8 cellular contexts compared by ENCODE assay signal in the genomic region with DNA sequence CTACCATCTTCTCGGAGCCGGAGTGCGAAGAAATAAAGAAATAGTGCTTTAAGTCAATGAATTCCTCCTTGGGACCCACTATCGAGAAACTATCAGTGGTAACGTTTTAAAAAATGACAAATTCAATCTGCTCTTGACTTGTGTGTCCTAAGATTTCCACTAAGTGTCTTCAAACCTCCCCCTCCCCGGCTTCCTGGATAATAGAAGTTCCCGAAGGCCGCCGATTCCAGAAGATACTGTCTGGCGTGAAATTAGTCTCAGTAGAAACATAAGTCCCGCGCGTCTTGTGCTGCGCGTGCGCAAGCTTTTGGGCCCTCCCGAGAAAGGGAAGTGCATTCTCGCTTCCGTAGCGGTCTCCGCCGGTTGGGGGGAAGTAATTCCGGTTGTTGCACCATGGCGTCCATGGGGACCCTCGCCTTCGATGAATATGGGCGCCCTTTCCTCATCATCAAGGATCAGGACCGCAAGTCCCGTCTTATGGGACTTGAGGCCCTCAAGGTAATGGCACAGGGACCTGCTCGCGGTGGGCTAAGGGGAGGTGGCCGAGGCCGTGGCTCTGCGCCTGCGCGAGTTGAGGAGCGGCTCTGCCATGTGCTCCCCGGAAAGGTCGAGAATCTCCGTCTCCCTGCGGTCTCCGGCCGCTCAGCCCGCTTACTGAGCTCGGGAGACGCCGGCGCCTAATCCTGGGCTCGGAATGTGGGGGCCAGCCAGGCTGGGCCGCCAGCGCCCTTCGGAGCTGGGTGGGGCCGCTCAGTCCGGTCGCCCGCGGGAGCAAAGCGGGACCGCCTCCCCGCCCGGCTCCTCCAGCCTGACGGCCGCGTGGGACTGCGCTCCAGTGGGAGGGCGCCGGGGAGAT. TPM values are rescaled to one million over a fixed set of nuclear protein-coding genes. Genes with fewer than 3 reads are reported as not detected.
DNase-seq lines count a peak whose midpoint lies in the region; ATAC-seq and TF ChIP-seq lines count a peak whose summit lies in the region.

A gene (plus strand): TSS at position 333 of the 856 bp plus-strand sequence. CDS start 61 bp downstream, at position 394.

- TF ChIP-seq EP300 in transverse colon (IDR thresholded peaks at IDR 0.05; ENCODE audit: low read depth): no peak

- no peak for TF ChIP-seq CTCF in GM12865 (IDR thresholded peaks at IDR 0.05; ENCODE audit: insufficient read depth, low read depth, low read length, missing control alignments)
- no peak for TF ChIP-seq CTCF in transverse colon (IDR thresholded peaks at IDR 0.05)

- H4K8ac ChIP-seq in trophoblast cell (ENCODE audit: low read depth, low read length): peak within 1 kb of the TSS; percentile 98

- no peak within 1 kb of the TSS for H3K23ac ChIP-seq in trophoblast cell (ENCODE audit: low read length)

- peaks cover 13% of the 10 kb centered on the region for H3K79me1 ChIP-seq in trophoblast cell (ENCODE audit: low read length)

- peak within 1 kb of the TSS; percentile 82 for H2AK5ac ChIP-seq in trophoblast cell (ENCODE audit: low read length)

- peak within 1 kb of the TSS; percentile 75 for H2BK5ac ChIP-seq in trophoblast cell (ENCODE audit: low read depth, low read length, poor library complexity)

- in situ Hi-C loops in transverse colon (cut with MboI; ENCODE audit: low pct_ligation_motif_present in 1 of 4, low pct_unique_long_range_greater_than_20kb in 1 of 4, low sequenced_read_pairs in 3 of 4): no loop called here

- peak within 1 kb of the TSS; percentile 84 for H4K12ac ChIP-seq in trophoblast cell (ENCODE audit: low read depth, low read length)

- peak; percentile 80 for ATAC-seq in HG02763 (IDR thresholded peaks at IDR 0.05; ENCODE audit: unreplicated experiment)

- H3K4me1 ChIP-seq in adipocyte (ENCODE audit: control insufficient read depth, insufficient read depth, low read length) (peaks cover 23% of the 10 kb centered on the region), trophoblast cell (ENCODE audit: control insufficient read depth in 1 of 2, insufficient read depth in 2 of 2, low read length in 2 of 2) (peaks cover 7 to 12% of the 10 kb centered on the region in 2 experiments), transverse colon (peaks cover 17 to 41% (median 28%) of the 10 kb centered on the region in 4 donors)

- WGBS in trophoblast cell (ENCODE audit: extremely low coverage, insufficient coverage, insufficient read length): no CpG with 5 or more reads among the region's 67 CpGs
- WGBS in transverse colon (ENCODE audit: low coverage in 1 of 2), 2 donors: 0% methylated on average over 5 to 66 of the region's 67 CpGs

- peak; percentile 67 for TF ChIP-seq POLR2A in transverse colon (IDR thresholded peaks at IDR 0.05)

- peak; percentile 99 for DNase-seq in GM12865 (ENCODE audit: low read depth)
- DNase-seq in NCI-H1417 treated with DMSO at 0.1 percent for 48 hours (lab: John Stamatoyannopoulos, UW): peak; percentile 97
- DNase-seq in SW480 (ENCODE audit: low spot score): peak; percentile 100
- DNase-seq in adipocyte (ENCODE audit: low read depth): peak; percentile 99
- DNase-seq in cardiac septum (ENCODE audit: low spot score): peak; percentile 96
- DNase-seq in trophoblast cell: peak; percentile 95 to 99
- peak; percentile 94 for DNase-seq in transverse colon

- H3K4me3 ChIP-seq in GM12865 (ENCODE audit: low read depth, low read length) (peak within 1 kb of the TSS; percentile 90), adipocyte (ENCODE audit: low read length) (peak within 1 kb of the TSS; percentile 95), trophoblast cell (ENCODE audit: low read depth, low read length) (peak within 1 kb of the TSS; percentile 93), transverse colon (peak within 1 kb of the TSS; percentile 78 to 96 (median 84))

- H3K4ac ChIP-seq in trophoblast cell (ENCODE audit: low read depth, low read length): peak within 1 kb of the TSS; percentile 96

- H3K27ac ChIP-seq in trophoblast cell (ENCODE audit: low read depth, low read length): peak within 1 kb of the TSS; percentile 75
- H3K27ac ChIP-seq in transverse colon: peak within 1 kb of the TSS; percentile 94 to 96 (median 96)

- H3K9ac ChIP-seq in adipocyte (ENCODE audit: low read length) (peak within 1 kb of the TSS; percentile 98), trophoblast cell (ENCODE audit: low read length) (peak within 1 kb of the TSS; percentile 91)

- H4K91ac ChIP-seq in trophoblast cell (ENCODE audit: low read depth, low read length): peak within 1 kb of the TSS; percentile 94

- H2BK120ac ChIP-seq in trophoblast cell (ENCODE audit: insufficient read depth, low read length, poor library complexity): peak within 1 kb of the TSS; percentile 90

- H3K18ac ChIP-seq in trophoblast cell (ENCODE audit: low read length): peak within 1 kb of the TSS; percentile 98

- H3K9me3 ChIP-seq in adipocyte (ENCODE audit: control insufficient read depth, low read length) (no peaks in the 10 kb centered on the region), trophoblast cell (ENCODE audit: insufficient read depth, low read depth, low read length) (no peaks in the 10 kb centered on the region), transverse colon (no peaks in the 10 kb centered on the region)

- intact Hi-C loops in cardiac septum (cut with DNase I): loop anchor here (5.0 kb wide), 1 partner anchor 102 kb away; a partner anchor contains a TSS
- intact Hi-C loops in transverse colon (cut with DNase I; ENCODE audit: low total_unique reads): no loop called here

- peaks cover 27% of the 10 kb centered on the region for H3K79me2 ChIP-seq in trophoblast cell (ENCODE audit: control insufficient read depth, insufficient read depth, low read length, poor library complexity)

- H3K27me3 ChIP-seq in adipocyte (replicated peaks; ENCODE audit: control insufficient read depth, insufficient read depth, low read length) (no peaks in the 10 kb centered on the region), trophoblast cell (ENCODE audit: insufficient read depth, low read length) (no peaks in the 10 kb centered on the region), transverse colon (no peaks in the 10 kb centered on the region)

- H2AFZ ChIP-seq in trophoblast cell (ENCODE audit: insufficient read depth, low read length, poor library complexity): peak within 1 kb of the TSS; percentile 89

- H2BK12ac ChIP-seq in trophoblast cell (ENCODE audit: low read length): peak within 1 kb of the TSS; percentile 30

- peak within 1 kb of the TSS; percentile 97 for H3K4me2 ChIP-seq in trophoblast cell (ENCODE audit: low read length)

- peaks cover 20% of the 10 kb centered on the region for H3K36me3 ChIP-seq in adipocyte (ENCODE audit: control insufficient read depth, insufficient read depth, low read length, severe bottlenecking)
- H3K36me3 ChIP-seq in trophoblast cell (ENCODE audit: control insufficient read depth in 1 of 2, insufficient read depth in 2 of 2, low read length in 2 of 2): peaks cover 4 to 13% of the 10 kb centered on the region in 2 experiments
- H3K36me3 ChIP-seq in transverse colon: peaks cover 0 to 6% (median 0%) of the 10 kb centered on the region in 4 donors

- H3K14ac ChIP-seq in trophoblast cell (ENCODE audit: low read length): peak within 1 kb of the TSS; percentile 87

RNA-seq across cellular contexts. Expression of the gene that starts here (rescaled TPM):
- total RNA-seq in cardiac septum (102 TPM), transverse colon (100 to 1,000 TPM in 2 of 4 donors, 10 to 100 TPM in 2; 29.1 to 129 (median 76.5) TPM)
- polyA plus RNA-seq in trophoblast cell (2013): 174 and 175 TPM in 2 replicates

Comparison
In these comparisons a context has a peak if more than half of its experiments do, and no peak if none do; other contexts are left out.
1. Peak in every context shown above with its lines: DNase-seq, ATAC-seq, H3K4me3 ChIP-seq and H3K27ac ChIP-seq.